In the genomic region with DNA sequence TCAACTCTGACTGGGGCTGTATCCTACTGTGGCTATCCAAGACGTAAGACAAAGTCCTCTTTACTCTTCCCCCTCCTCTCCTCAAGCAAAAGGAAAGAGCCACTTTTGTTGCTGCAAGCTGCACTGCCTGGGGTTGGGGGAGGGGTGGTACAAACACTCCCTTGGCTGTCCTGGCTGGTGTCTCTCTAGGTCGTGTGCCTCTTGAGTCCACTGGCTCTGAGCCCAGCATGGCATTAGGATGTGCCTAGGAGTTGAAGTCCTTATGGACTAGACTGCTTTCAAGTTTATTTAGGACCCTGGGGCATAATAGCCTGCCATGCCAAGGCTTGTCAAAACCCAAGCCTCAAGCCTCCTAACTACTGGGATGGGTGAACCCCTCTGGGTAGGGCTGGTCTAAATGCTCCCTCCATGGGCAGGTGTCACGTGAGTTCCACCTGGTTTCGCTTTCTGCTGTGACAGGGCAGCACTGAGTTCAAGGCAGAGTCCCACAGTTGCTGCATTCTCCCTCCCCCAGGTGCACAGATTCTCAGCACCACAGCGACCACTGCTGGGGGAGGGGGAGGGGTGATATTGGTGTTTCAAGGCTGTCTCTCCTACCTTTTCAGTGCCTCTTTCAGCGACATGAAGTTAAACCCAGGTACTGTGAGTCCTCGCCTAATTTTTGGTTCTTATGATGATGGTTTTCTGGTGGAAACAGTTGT, we compare ENCODE assay signal across 1 cellular context.
TF ChIP-seq lines count a peak whose summit lies in the region.
"Not testable (repeated sequence)": the region's sequence is repeated elsewhere in the genome, so short reads cannot be mapped to it uniquely, and the experiment has no call there.

No MANE protein-coding gene starts in this region.

TF ChIP-seq in HepG2, 621 proteins besides CTCF, POLR2A, EP300 and RAD21 (continued from another document):
- not testable (repeated sequence) for TF ChIP-seq USF2 (IDR thresholded peaks at IDR 0.05; ENCODE audit: low read depth, low read length)
- TF ChIP-seq USF2 (CRISPR knock-in tag; IDR thresholded peaks at IDR 0.05; ENCODE audit: borderline replicate concordance) (peak; percentile 40; the same call in 1 of the 2 replicates), STAG1 (CRISPR knock-in tag; IDR thresholded peaks at IDR 0.05) (peak; percentile 46)
- TF ChIP-seq, protein P1, sequence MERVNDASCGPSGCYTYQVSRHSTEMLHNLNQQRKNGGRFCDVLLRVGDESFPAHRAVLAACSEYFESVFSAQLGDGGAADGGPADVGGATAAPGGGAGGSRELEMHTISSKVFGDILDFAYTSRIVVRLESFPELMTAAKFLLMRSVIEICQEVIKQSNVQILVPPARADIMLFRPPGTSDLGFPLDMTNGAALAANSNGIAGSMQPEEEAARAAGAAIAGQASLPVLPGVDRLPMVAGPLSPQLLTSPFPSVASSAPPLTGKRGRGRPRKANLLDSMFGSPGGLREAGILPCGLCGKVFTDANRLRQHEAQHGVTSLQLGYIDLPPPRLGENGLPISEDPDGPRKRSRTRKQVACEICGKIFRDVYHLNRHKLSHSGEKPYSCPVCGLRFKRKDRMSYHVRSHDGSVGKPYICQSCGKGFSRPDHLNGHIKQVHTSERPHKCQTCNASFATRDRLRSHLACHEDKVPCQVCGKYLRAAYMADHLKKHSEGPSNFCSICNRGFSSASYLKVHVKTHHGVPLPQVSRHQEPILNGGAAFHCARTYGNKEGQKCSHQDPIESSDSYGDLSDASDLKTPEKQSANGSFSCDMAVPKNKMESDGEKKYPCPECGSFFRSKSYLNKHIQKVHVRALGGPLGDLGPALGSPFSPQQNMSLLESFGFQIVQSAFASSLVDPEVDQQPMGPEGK (CRISPR knock-in tag; IDR thresholded peaks at IDR 0.05): 0 out of 2 replicates have a peak, but pooled peaks have one; percentile 17
